In genomic region chr14:73526036-73526984, GRCh38 we compare ENCODE assay signal across 10 cellular contexts. TPM values are rescaled to one million over a fixed set of nuclear protein-coding genes. Genes with fewer than 3 reads are reported as not detected.
DNase-seq lines count a peak whose midpoint lies in the region; ATAC-seq and TF ChIP-seq lines count a peak whose summit lies in the region.
"Had no signal": no experiment of that assay in that cellular context is flagged by ENCODE, and none has a peak within 500 bp of the region (broad histone marks: within the 10 kb centered on the region; RNA-seq: fewer than 3 reads in every experiment).

No MANE protein-coding gene starts in this region.

- BruUV-seq in mammary epithelial cell (replicated peaks; lab: Mats Ljungman, UMichigan) = no TSS peak

- H3K4me3 Mint-ChIP-seq in progenitor cell of endocrine pancreas (ENCODE audit: low read depth) = no peak overlapping the region
- no peak overlapping the region for H3K4me3 Mint-ChIP-seq in activated CD8-positive, alpha-beta memory T cell treated with anti-CD3 and anti-CD28 coated beads, Interleukin-2, amount 10 ng/mL, durations not matched to agents 7 days and 5 days

- intact Hi-C loops in mammary epithelial cell (cut with micrococcal nuclease) = no loop called here

- no peak overlapping the region for H3K4me2 ChIP-seq in mammary epithelial cell (ENCODE audit: insufficient read depth, low read depth, low read length)

- peaks cover 13% of the 10 kb centered on the region for H3K4me1 ChIP-seq in mammary epithelial cell (ENCODE audit: insufficient read depth, low read length)
- H3K4me1 ChIP-seq: prostate gland had no signal

- no peaks in the 10 kb centered on the region for H3K9me3 Mint-ChIP-seq in progenitor cell of endocrine pancreas (ENCODE audit: low read depth)
- no peaks in the 10 kb centered on the region for H3K9me3 Mint-ChIP-seq in activated CD8-positive, alpha-beta memory T cell treated with anti-CD3 and anti-CD28 coated beads, Interleukin-2, amount 10 ng/mL, durations not matched to agents 7 days and 5 days (ENCODE audit: low read depth)

- no peak for ATAC-seq in activated CD8-positive, alpha-beta memory T cell treated with anti-CD3 and anti-CD28 coated beads, Interleukin-2, amount 10 ng/mL, durations not matched to agents 7 days and 5 days

- DNase-seq in LNCaP clone FGC (ENCODE audit: low read depth) (peak; percentile 84), mammary epithelial cell (peak; percentile 57), progenitor cell of endocrine pancreas (ENCODE audit: low spot score, unreplicated experiment) (no peak), midbrain (lab: John Stamatoyannopoulos, UW) (no peak), cortex of kidney (lab: John Stamatoyannopoulos, UW) (no peak)
- no peak for DNase-seq in activated CD8-positive, alpha-beta memory T cell treated with anti-CD3 and anti-CD28 coated beads, Interleukin-2, amount 10 ng/mL, durations not matched to agents 7 days and 5 days
- DNase-seq: activated gamma-delta T cell, COR-L47, OCI-M1 had no signal

- CTCF ChIA-PET in mammary epithelial cell (lab: Charles Lee; ENCODE audit: low non-redundant PET) = no interaction called here
- CTCF ChIA-PET in activated CD8-positive, alpha-beta memory T cell treated with anti-CD3 and anti-CD28 coated beads, Interleukin-2, amount 10 ng/mL, durations not matched to agents 7 days and 5 days (lab: Charles Lee) = interaction anchor here (1.0 to 1.6 kb wide), 3 partner anchors 11 to 86 kb away, joined by 3 to 5 read pairs (median 3); partner anchors contain the start of gene ACOT6

- H3K4me3 ChIP-seq in LNCaP clone FGC (ENCODE audit: low read depth, low read length) (no peak overlapping the region), mammary epithelial cell (replicated peaks in 1 of 3; ENCODE audit: insufficient read depth in 1 of 3, low read depth in 2 of 3, low read length in 3 of 3) (no peak overlapping the region)
- H3K4me3 ChIP-seq: prostate gland had no signal

- no peaks in the 10 kb centered on the region for H3K36me3 ChIP-seq in mammary epithelial cell (ENCODE audit: insufficient read depth, low read length)
- H3K36me3 ChIP-seq: prostate gland had no signal

- H3K36me3 Mint-ChIP-seq in progenitor cell of endocrine pancreas (ENCODE audit: insufficient read depth) = no peaks in the 10 kb centered on the region
- H3K36me3 Mint-ChIP-seq in activated CD8-positive, alpha-beta memory T cell treated with anti-CD3 and anti-CD28 coated beads, Interleukin-2, amount 10 ng/mL, durations not matched to agents 7 days and 5 days = no peaks in the 10 kb centered on the region

- peak overlapping the region; percentile 36 for H3K27ac Mint-ChIP-seq in progenitor cell of endocrine pancreas
- H3K27ac Mint-ChIP-seq in activated CD8-positive, alpha-beta memory T cell treated with anti-CD3 and anti-CD28 coated beads, Interleukin-2, amount 10 ng/mL, durations not matched to agents 7 days and 5 days = no peak overlapping the region

- in situ Hi-C loops in mammary epithelial cell (cut with MboI; ENCODE audit: low sequenced_read_pairs in 2 of 2) = no loop called here

- H3K79me2 ChIP-seq in mammary epithelial cell (ENCODE audit: insufficient read depth, low read length) = no peaks in the 10 kb centered on the region

- TF ChIP-seq CTCF in LNCaP clone FGC (IDR thresholded peaks at IDR 0.05; ENCODE audit: control insufficient read depth, extremely low read depth, insufficient read depth) = no peak
- TF ChIP-seq CTCF in mammary epithelial cell (conservative IDR thresholded peaks at IDR 0.05 in 1 of 2, IDR thresholded peaks at IDR 0.05 in 1 of 2; ENCODE audit: extremely low read depth in 1 of 2, insufficient read depth in 1 of 2, low read depth in 1 of 2, low read length in 2 of 2) = no peak
- TF ChIP-seq CTCF in progenitor cell of endocrine pancreas (IDR thresholded peaks at IDR 0.05; ENCODE audit: unreplicated experiment) = no peak

- 82% methylated on average over 5 of the region's 6 CpGs for WGBS in mammary epithelial cell (ENCODE audit: low coverage, missing lambda C conversion rate)

- H3K9ac ChIP-seq in mammary epithelial cell (ENCODE audit: insufficient read depth, low read length) = no peak overlapping the region

- dilution Hi-C loops in mammary epithelial cell (cut with HindIII; ENCODE audit: low sequenced_read_pairs) = no loop called here

- no peak overlapping the region for H3K27ac ChIP-seq in mammary epithelial cell (ENCODE audit: insufficient read depth, low read depth, low read length)
- H3K27ac ChIP-seq: prostate gland had no signal

- H2AFZ ChIP-seq in mammary epithelial cell (ENCODE audit: low read depth, low read length) = no peak overlapping the region

- peaks cover 1% of the 10 kb centered on the region for H3K4me1 Mint-ChIP-seq in progenitor cell of endocrine pancreas (ENCODE audit: low read depth)
- H3K4me1 Mint-ChIP-seq in activated CD8-positive, alpha-beta memory T cell treated with anti-CD3 and anti-CD28 coated beads, Interleukin-2, amount 10 ng/mL, durations not matched to agents 7 days and 5 days = no peaks in the 10 kb centered on the region

- no peaks in the 10 kb centered on the region for H3K9me3 ChIP-seq in mammary epithelial cell (replicated peaks; ENCODE audit: insufficient read depth, low read length)
- H3K9me3 ChIP-seq: prostate gland had no signal

- H3K27me3 ChIP-seq in mammary epithelial cell (ENCODE audit: insufficient read depth, low read length) = no peaks in the 10 kb centered on the region

- no peaks in the 10 kb centered on the region for H4K20me1 ChIP-seq in mammary epithelial cell (ENCODE audit: insufficient read depth, low read length)

- peaks cover 3% of the 10 kb centered on the region for H3K27me3 Mint-ChIP-seq in progenitor cell of endocrine pancreas
- H3K27me3 Mint-ChIP-seq in activated CD8-positive, alpha-beta memory T cell treated with anti-CD3 and anti-CD28 coated beads, Interleukin-2, amount 10 ng/mL, durations not matched to agents 7 days and 5 days = peaks cover 2% of the 10 kb centered on the region

RNA-seq across cellular contexts. Expression of gene ACOT1, which starts 10.6 kb away (rescaled TPM):
- total RNA-seq in mammary epithelial cell (10 to 100 TPM in 1 of 2 donors, 1 to 10 TPM in 1; 3.4 to 17.0 TPM), progenitor cell of endocrine pancreas (4.0 and 5.2 TPM in 2 replicates)
- polyA plus RNA-seq in mammary epithelial cell = 10.9 TPM
- 3.8 TPM for polyA minus RNA-seq in mammary epithelial cell
- 1 to 10 TPM; 2.5 to 4.3 TPM for total RNA-seq in activated CD8-positive, alpha-beta memory T cell treated with anti-CD3 and anti-CD28 coated beads, Interleukin-2, amount 10 ng/mL, durations not matched to agents 7 days and 5 days

RNA-seq across cellular contexts. Expression of gene HEATR4, which starts 32.4 kb away (rescaled TPM):
- total RNA-seq in mammary epithelial cell (1 to 10 TPM in 1 of 2 donors, under 1 TPM in 1; 0.89 to 2.2 TPM), progenitor cell of endocrine pancreas (0.50 and 0.51 TPM in 2 replicates)
- polyA plus RNA-seq in mammary epithelial cell = 0.42 TPM
- not detected for polyA minus RNA-seq in mammary epithelial cell
- total RNA-seq in activated CD8-positive, alpha-beta memory T cell treated with anti-CD3 and anti-CD28 coated beads, Interleukin-2, amount 10 ng/mL, durations not matched to agents 7 days and 5 days = not detected

RNA-seq across cellular contexts. Expression of gene RIOX1, which starts 35.6 kb away (rescaled TPM):
- total RNA-seq in mammary epithelial cell (10 to 100 TPM; 14.8 to 26.3 TPM), progenitor cell of endocrine pancreas (15.3 and 16.5 TPM in 2 replicates)
- polyA plus RNA-seq in mammary epithelial cell = 15.8 TPM
- polyA minus RNA-seq in mammary epithelial cell = 12.0 TPM
- total RNA-seq in activated CD8-positive, alpha-beta memory T cell treated with anti-CD3 and anti-CD28 coated beads, Interleukin-2, amount 10 ng/mL, durations not matched to agents 7 days and 5 days = 10 to 100 TPM; 20.7 to 25.6 TPM

RNA-seq across cellular contexts. Expression of gene ACOT2, which starts 42.7 kb away (rescaled TPM):
- total RNA-seq in mammary epithelial cell (10 to 100 TPM in 1 of 2 donors, 1 to 10 TPM in 1; 9.6 to 18.7 TPM), progenitor cell of endocrine pancreas (13.5 and 14.5 TPM in 2 replicates)
- 15.0 TPM for polyA plus RNA-seq in mammary epithelial cell
- polyA minus RNA-seq in mammary epithelial cell = 2.2 TPM
- total RNA-seq in activated CD8-positive, alpha-beta memory T cell treated with anti-CD3 and anti-CD28 coated beads, Interleukin-2, amount 10 ng/mL, durations not matched to agents 7 days and 5 days = 10 to 100 TPM; 15.6 to 23.8 TPM

Comparison
In these comparisons a context has a peak if more than half of its experiments do, and no peak if none do; other contexts are left out.
1. DNase-seq: peak in LNCaP clone FGC (single experiment) and mammary epithelial cell (single experiment); none in progenitor cell of endocrine pancreas (single experiment), activated CD8-positive, alpha-beta memory T cell treated with anti-CD3 and anti-CD28 coated beads, Interleukin-2, amount 10 ng/mL, durations not matched to agents 7 days and 5 days (single experiment), midbrain (single experiment) and cortex of kidney (single experiment).